In genomic region chr2:63751901-63752300, GRCh38 we compare ENCODE assay signal across 7 cellular contexts.
"Had no signal": no experiment of that assay in that cellular context is flagged by ENCODE, and none has a peak within 500 bp of the region (broad histone marks: within the 10 kb centered on the region; RNA-seq: fewer than 3 reads in every experiment).

No MANE protein-coding gene starts in this region.

- H3K9me3 ChIP-seq: HAP-1 had no signal

- H3K4me3 Mint-ChIP-seq: GM23338, HFFc6, IgD-negative memory B cell had no signal

- H3K4me2 ChIP-seq: GM23338 had no signal

- H2AFZ ChIP-seq: GM23338 had no signal

- ATAC-seq: GM23338, HCT116 had no signal

- H3K36me3 ChIP-seq: HAP-1 had no signal

- H3K36me3 Mint-ChIP-seq: IgD-negative memory B cell had no signal

- DNase-seq: H7, HFFc6, KBM-7 had no signal

- H3K4me3 ChIP-seq: GM23338, HAP-1 had no signal

- H3K27ac Mint-ChIP-seq: GM23338, HFFc6, IgD-negative memory B cell had no signal

- H3K4me1 Mint-ChIP-seq: IgD-negative memory B cell had no signal
